33 cellular contexts compared by ENCODE assay signal in genomic region chr1:198849108-198849507, GRCh38.
DNase-seq lines count a peak whose midpoint lies in the region; ATAC-seq and TF ChIP-seq lines count a peak whose summit lies in the region.
"Had no signal": no experiment of that assay in that cellular context is flagged by ENCODE, and none has a peak within 500 bp of the region (broad histone marks: within the 10 kb centered on the region; RNA-seq: fewer than 3 reads in every experiment).

No MANE protein-coding gene starts in this region.

- 90 to 91% methylated on average over 2 of the region's 2 CpGs for WGBS in lower leg skin, 2 donors

- H3K27me3 ChIP-seq in A673 (replicated peaks; ENCODE audit: insufficient read depth, low read depth, low read length, poor library complexity) (no peaks in the 10 kb centered on the region), PC-3 (ENCODE audit: low read length) (no peaks in the 10 kb centered on the region)
- H3K27me3 ChIP-seq: hepatocyte, pancreas, right atrium auricular region, spleen, stomach, tibial artery had no signal

- peaks cover 35% of the 10 kb centered on the region for H3K4me1 Mint-ChIP-seq in nephron
- no peaks in the 10 kb centered on the region for H3K4me1 Mint-ChIP-seq in stimulated activated naive B cell treated with anti-CD40 and anti-IgM and Interleukin-4, amounts not matched to agents 10 μg/mL and 1 μg/mL and 100 μg/mL, for 72 hours
- H3K4me1 Mint-ChIP-seq: CD4-positive, alpha-beta memory T cell had no signal

- peak overlapping the region; percentile 65 to 97 (median 94) for H3K27ac Mint-ChIP-seq in nephron
- no peak overlapping the region for H3K27ac Mint-ChIP-seq in stimulated activated naive B cell treated with anti-CD40 and anti-IgM and Interleukin-4, amounts not matched to agents 10 μg/mL and 1 μg/mL and 100 μg/mL, for 72 hours
- H3K27ac Mint-ChIP-seq: activated naive CD8-positive, alpha-beta T cell; CD4-positive, alpha-beta memory T cell; natural killer cell had no signal

- H3K4me3 Mint-ChIP-seq in nephron = peak overlapping the region in 2 of 3 experiments; percentile 49 to 75
- no peak overlapping the region for H3K4me3 Mint-ChIP-seq in stimulated activated naive B cell treated with anti-CD40 and anti-IgM and Interleukin-4, amounts not matched to agents 10 μg/mL and 1 μg/mL and 100 μg/mL, for 72 hours
- H3K4me3 Mint-ChIP-seq: activated naive CD8-positive, alpha-beta T cell; CD4-positive, alpha-beta memory T cell; natural killer cell had no signal

- peaks cover 61% of the 10 kb centered on the region for H3K36me3 Mint-ChIP-seq in nephron (ENCODE audit: low read depth)
- peaks cover 13 to 15% of the 10 kb centered on the region in 2 donors for H3K36me3 Mint-ChIP-seq in stimulated activated naive B cell treated with anti-CD40 and anti-IgM and Interleukin-4, amounts not matched to agents 10 μg/mL and 1 μg/mL and 100 μg/mL, for 72 hours
- H3K36me3 Mint-ChIP-seq: natural killer cell had no signal

- no peaks in the 10 kb centered on the region for H3K9me2 ChIP-seq in PC-3 (replicated peaks; ENCODE audit: low read length)

- H3F3A ChIP-seq in PC-3 (ENCODE audit: low read length, unreplicated experiment) = peaks cover 6% of the 10 kb centered on the region

- POLR2A ChIA-PET in A673 (lab: Charles Lee; ENCODE audit: low non-redundant PET) = no interaction called here
- POLR2A ChIA-PET in HEK293T (lab: Yijun Ruan, JAX) = no interaction called here
- POLR2A ChIA-PET in PC-3 (lab: Charles Lee; ENCODE audit: unreplicated experiment) = no interaction called here

- H3K4me1 ChIP-seq in A673 (ENCODE audit: insufficient read depth, low read length, poor library complexity, severe bottlenecking) = peaks cover 26% of the 10 kb centered on the region
- H3K4me1 ChIP-seq in PC-3 (ENCODE audit: insufficient read depth, low read length) = peaks cover 29% of the 10 kb centered on the region
- H3K4me1 ChIP-seq: lower lobe of right lung, pancreas, right atrium auricular region, spleen, stomach, tibial artery had no signal

- H3K36me3 ChIP-seq in A673 (ENCODE audit: insufficient read depth, low read length, poor library complexity, severe bottlenecking) = peaks cover 69% of the 10 kb centered on the region
- H3K36me3 ChIP-seq in PC-3 (ENCODE audit: low read depth, low read length) = no peaks in the 10 kb centered on the region
- H3K36me3 ChIP-seq: pancreas, right atrium auricular region, stomach, tibial artery had no signal

- no peak for TF ChIP-seq POLR2A in lower leg skin (IDR thresholded peaks at IDR 0.05)

- H3K4me2 ChIP-seq in PC-3 (ENCODE audit: low read length) = peak overlapping the region; percentile 48
- H3K4me2 ChIP-seq: hepatocyte had no signal

- no peaks in the 10 kb centered on the region for H3K79me2 ChIP-seq in PC-3 (ENCODE audit: low read length)
- H3K79me2 ChIP-seq: hepatocyte had no signal

- H3K27ac ChIP-seq in A673 (ENCODE audit: low read depth, low read length, poor library complexity, severe bottlenecking) (peak overlapping the region; percentile 66), PC-3 (ENCODE audit: low read length) (peak overlapping the region; percentile 80)
- H3K27ac ChIP-seq: coronary artery, hepatocyte, lower lobe of right lung, pancreas, right atrium auricular region, spleen, stomach, tibial artery, VCaP had no signal

- no peak for ATAC-seq in PC-3
- ATAC-seq in stimulated activated naive B cell treated with anti-CD40 and anti-IgM and Interleukin-4, amounts not matched to agents 10 μg/mL and 1 μg/mL and 100 μg/mL, for 72 hours (replicated peaks) = no peak
- ATAC-seq: HepG2, lower lobe of right lung, natural killer cell, pancreas had no signal

- H4K20me1 ChIP-seq in PC-3 (ENCODE audit: low read length) = no peaks in the 10 kb centered on the region

- CTCF ChIA-PET in A673 (lab: Charles Lee) = no interaction called here
- CTCF ChIA-PET in HEK293T (lab: Yijun Ruan, JAX) = no interaction called here
- CTCF ChIA-PET in PC-3 (lab: Charles Lee) = no interaction called here

- TF ChIP-seq CTCF in A673 (conservative IDR thresholded peaks at IDR 0.05; ENCODE audit: low read depth, low read length) = no peak
- no peak for TF ChIP-seq CTCF in PC-3 (conservative IDR thresholded peaks at IDR 0.05; ENCODE audit: low read depth, low read length)
- TF ChIP-seq CTCF in nephron (IDR thresholded peaks at IDR 0.05; ENCODE audit: unreplicated experiment in 3 of 3) = no peak
- no peak for TF ChIP-seq CTCF in lower leg skin (IDR thresholded peaks at IDR 0.05)

- peak overlapping the region; percentile 3; the same call in 1 of the 2 replicates for H3K9ac ChIP-seq in PC-3 (ENCODE audit: low read length)

- no peaks in the 10 kb centered on the region for H3K9me3 ChIP-seq in A673 (ENCODE audit: low read depth, low read length, poor library complexity, severe bottlenecking)
- H3K9me3 ChIP-seq in PC-3 (ENCODE audit: low read length) = no peaks in the 10 kb centered on the region
- H3K9me3 ChIP-seq: lower lobe of right lung, pancreas, right atrium auricular region, spleen, stomach, tibial artery had no signal

- H3K4me3 ChIP-seq in A673 (ENCODE audit: low read depth, low read length, poor library complexity, severe bottlenecking) = no peak overlapping the region
- H3K4me3 ChIP-seq in PC-3 (ENCODE audit: low read length) = no peak overlapping the region
- H3K4me3 ChIP-seq in lower leg skin (ENCODE audit: low read depth, poor library complexity, severe bottlenecking) = no peak overlapping the region
- H3K4me3 ChIP-seq: coronary artery, hepatocyte, lower lobe of right lung, pancreas, right atrium auricular region, spleen, stomach, tibial artery had no signal

- no TSS peak for BruUV-seq in A673 (replicated peaks; lab: Mats Ljungman, UMichigan)
- BruUV-seq in PC-3 (replicated peaks; lab: Mats Ljungman, UMichigan) = no TSS peak

- peaks cover 3% of the 10 kb centered on the region for H3K27me3 Mint-ChIP-seq in nephron (ENCODE audit: low read depth)
- H3K27me3 Mint-ChIP-seq in stimulated activated naive B cell treated with anti-CD40 and anti-IgM and Interleukin-4, amounts not matched to agents 10 μg/mL and 1 μg/mL and 100 μg/mL, for 72 hours = no peaks in the 10 kb centered on the region
- H3K27me3 Mint-ChIP-seq: activated naive CD8-positive, alpha-beta T cell; CD4-positive, alpha-beta memory T cell had no signal

- peaks cover 10% of the 10 kb centered on the region for H3K9me3 Mint-ChIP-seq in nephron
- H3K9me3 Mint-ChIP-seq in stimulated activated naive B cell treated with anti-CD40 and anti-IgM and Interleukin-4, amounts not matched to agents 10 μg/mL and 1 μg/mL and 100 μg/mL, for 72 hours = peaks cover 0 to 3% of the 10 kb centered on the region in 2 donors
- H3K9me3 Mint-ChIP-seq: natural killer cell had no signal

- peak; percentile 78 for DNase-seq in A673 (ENCODE audit: low spot score)
- peak; percentile 44 for DNase-seq in HEK293T (ENCODE audit: extremely low spot score)
- no peak for DNase-seq in PC-3
- DNase-seq in stimulated activated naive CD4-positive, alpha-beta T cell (lab: John Stamatoyannopoulos, UW) = no peak
- no peak for DNase-seq in lower leg skin (ENCODE audit: low spot score in 2 of 2)
- DNase-seq in stimulated activated naive B cell treated with anti-CD40 and anti-IgM and Interleukin-4, amounts not matched to agents 10 μg/mL and 1 μg/mL and 100 μg/mL, for 72 hours = no peak
- DNase-seq in stimulated activated CD4-positive, alpha-beta T cell treated with anti-CD3 and anti-CD28 coated beads, Interleukin-1b, Interleukin-23, amount 100 ng/mL, for 48 hours = no peak
- DNase-seq: activated CD4-positive, alpha-beta T cell treated with anti-CD3 and anti-CD28 coated beads for 48 hours; activated CD8-positive, alpha-beta memory T cell treated with anti-CD3 and anti-CD28 coated beads for 24 hours; activated effector memory CD4-positive, alpha-beta T cell treated with Interleukin-2 at 50 U/mL for 16 hours; anterior cingulate cortex; CD4-positive, alpha-beta memory T cell; DMS153; effector CD8-positive, alpha-beta T cell; H7; kidney glomerular epithelial cell; lower lobe of right lung; natural killer cell; NCI-H510A; pancreas; SHP77; spleen; stimulated activated CD8-positive, alpha-beta memory T cell treated with anti-CD3 and anti-CD28 coated beads, Interleukin-4, amount 100 ng/mL, for 48 hours; stomach; SW 1271; tibial artery had no signal

- no peak overlapping the region for H2AFZ ChIP-seq in PC-3 (ENCODE audit: low read length)
- H2AFZ ChIP-seq: hepatocyte had no signal

- intact Hi-C loops in A673 (cut with micrococcal nuclease; ENCODE audit: unreplicated experiment) = no loop called here
- intact Hi-C loops in PC-3 (cut with micrococcal nuclease) = no loop called here
- intact Hi-C loops in lower leg skin (cut with DNase I; ENCODE audit: low total_unique reads) = no loop called here

TF ChIP-seq in HEK293T, 16 proteins besides CTCF, POLR2A, EP300 and RAD21:
- TF ChIP-seq PKNOX1 (IDR thresholded peaks at IDR 0.05) (peak; percentile 43; the same call in 1 of the 2 replicates), L3MBTL2 (conservative IDR thresholded peaks at IDR 0.05) (no peak)

Comparison
In these comparisons a context has a peak if more than half of its experiments do, and no peak if none do; other contexts are left out.
1. DNase-seq: peak in A673 (single experiment) and HEK293T (single experiment); none in PC-3 (single experiment), stimulated activated naive CD4-positive, alpha-beta T cell (0 of 6), lower leg skin (0 of 2), stimulated activated naive B cell treated with anti-CD40 and anti-IgM and Interleukin-4, amounts not matched to agents 10 μg/mL and 1 μg/mL and 100 μg/mL, for 72 hours (single experiment) and stimulated activated CD4-positive, alpha-beta T cell treated with anti-CD3 and anti-CD28 coated beads, Interleukin-1b, Interleukin-23, amount 100 ng/mL, for 48 hours (single experiment).
2. H3K4me3 Mint-ChIP-seq: peak in nephron (2 of 3); none in stimulated activated naive B cell treated with anti-CD40 and anti-IgM and Interleukin-4, amounts not matched to agents 10 μg/mL and 1 μg/mL and 100 μg/mL, for 72 hours (0 of 2).